19 cellular contexts compared by ENCODE assay signal in the genomic region with DNA sequence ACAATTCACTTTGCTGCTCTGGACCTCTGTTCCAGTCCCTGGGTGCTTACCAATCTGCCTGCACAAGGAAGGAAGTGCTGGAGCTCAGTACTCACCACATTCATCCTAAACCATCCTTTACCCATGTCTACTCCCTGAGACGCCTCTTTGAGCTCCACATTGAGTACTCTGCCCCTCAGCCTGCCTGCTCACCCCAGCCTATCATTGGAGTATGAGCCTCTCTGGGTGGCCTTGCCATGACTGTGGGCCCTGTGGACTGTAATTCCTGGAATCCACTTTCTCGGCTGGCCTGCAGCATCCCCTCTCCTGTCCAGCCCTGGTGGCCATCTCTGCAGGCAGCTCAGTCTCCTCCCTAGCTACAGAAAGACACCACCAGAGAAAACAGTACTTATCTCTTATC.
"Had no signal": no experiment of that assay in that cellular context is flagged by ENCODE, and none has a peak within 500 bp of the region (broad histone marks: within the 10 kb centered on the region; RNA-seq: fewer than 3 reads in every experiment).

No MANE protein-coding gene starts in this region.

- H3K4me3 Mint-ChIP-seq: natural killer cell, neural crest cell had no signal

- H3K4me1 ChIP-seq: gastrocnemius medialis, upper lobe of right lung had no signal

- H3K36me3 Mint-ChIP-seq: natural killer cell had no signal

- FAIRE-seq: islet of Langerhans, small intestine had no signal

- H3K9me3 ChIP-seq: esophagus muscularis mucosa, gastrocnemius medialis, heart right ventricle, testis, tibial nerve, upper lobe of right lung had no signal

- H3K4me3 ChIP-seq: esophagus muscularis mucosa, gastrocnemius medialis, heart right ventricle, testis, tibial nerve, upper lobe of right lung had no signal

- H3K4me1 Mint-ChIP-seq: natural killer cell, neural crest cell had no signal

- H3K27ac ChIP-seq: epithelial cell of prostate, gastrocnemius medialis, heart right ventricle, upper lobe of right lung had no signal

- H3K27ac Mint-ChIP-seq: natural killer cell had no signal

- H3K27me3 ChIP-seq: esophagus muscularis mucosa, gastrocnemius medialis, heart right ventricle, testis, tibial nerve, upper lobe of right lung had no signal

- ATAC-seq: gastrocnemius medialis, heart right ventricle, left lobe of liver, natural killer cell, upper lobe of right lung had no signal

- H3K36me3 ChIP-seq: esophagus muscularis mucosa, gastrocnemius medialis, heart right ventricle, tibial nerve, upper lobe of right lung had no signal

- DNase-seq: cortex of kidney; effector memory CD4-positive, alpha-beta T cell; gastrocnemius medialis; heart right ventricle; hypothalamus; kidney glomerular epithelial cell; mammary epithelial cell; natural killer cell; small intestine; stimulated activated CD4-positive, alpha-beta T cell treated with anti-CD3 and anti-CD28 coated beads, Interleukin-12 subunit alpha, Interleukin-12 subunit beta, amount 100 ng/mL, for 4 hours; stimulated activated naive CD4-positive, alpha-beta T cell treated with Interleukin-2 at 50 U/mL for 16 hours; testis; upper lobe of right lung had no signal

- H3K9me3 Mint-ChIP-seq: neural crest cell had no signal
